Comparison of ENCODE assay signal across 19 cellular contexts in genomic region chr3:43073836-43074220, GRCh38. TPM values are rescaled to one million over a fixed set of nuclear protein-coding genes. Genes with fewer than 3 reads are reported as not detected.
DNase-seq lines count a peak whose midpoint lies in the region; ATAC-seq, FAIRE-seq and TF ChIP-seq lines count a peak whose summit lies in the region.
"Had no signal": no experiment of that assay in that cellular context is flagged by ENCODE, and none has a peak within 500 bp of the region (broad histone marks: within the 10 kb centered on the region; RNA-seq: fewer than 3 reads in every experiment).

No MANE protein-coding gene starts in this region.

- H3K4me2 ChIP-seq in HepG2 (ENCODE audit: low read depth, low read length) = no peak overlapping the region
- H3K4me2 ChIP-seq: KMS-11 had no signal

- CTCF ChIA-PET in HepG2 (lab: Yijun Ruan, JAX; ENCODE audit: low intra/inter-chr PET ratio, low total read pairs) = no interaction called here

- H3K9ac ChIP-seq in liver (ENCODE audit: low read depth in 1 of 2, low read length in 2 of 2) = no peak overlapping the region
- H3K9ac ChIP-seq in HepG2 (ENCODE audit: insufficient read depth, low read depth, low read length) = no peak overlapping the region
- H3K9ac ChIP-seq: KMS-11 had no signal

- no peak overlapping the region for H2AFZ ChIP-seq in HepG2 (ENCODE audit: low read length)

- intact Hi-C loops in HepG2 (cut with micrococcal nuclease; ENCODE audit: unreplicated experiment) (no loop called here), aorta (cut with DNase I) (no loop called here)

- H3K4me3 ChIP-seq in liver (ENCODE audit: low read depth in 1 of 3, low read length in 3 of 3) (no peak overlapping the region), HepG2 (replicated peaks in 1 of 3; ENCODE audit: insufficient read depth in 1 of 3, low read depth in 2 of 3, low read length in 3 of 3) (no peak overlapping the region), aorta (ENCODE audit: low read length in 2 of 2) (no peak overlapping the region)
- H3K4me3 ChIP-seq: SJSA1 had no signal

- H3K9me3 ChIP-seq in liver (ENCODE audit: control insufficient read depth in 4 of 4, low read length in 3 of 4) (no peaks in the 10 kb centered on the region), HepG2 (ENCODE audit: low read length) (no peaks in the 10 kb centered on the region), aorta (ENCODE audit: control insufficient read depth, low read length) (peaks cover 1% of the 10 kb centered on the region)
- H3K9me3 ChIP-seq: SJSA1 had no signal

- no peaks in the 10 kb centered on the region for H3K79me2 ChIP-seq in HepG2 (ENCODE audit: insufficient read depth, low read length)

- H3K4me1 ChIP-seq in liver (ENCODE audit: control insufficient read depth in 4 of 4, insufficient read depth in 4 of 4, low read length in 3 of 4) (peaks cover 9 to 25% (median 19%) of the 10 kb centered on the region in 4 donors), HepG2 (ENCODE audit: insufficient read depth, low read length) (no peaks in the 10 kb centered on the region), aorta (ENCODE audit: control insufficient read depth in 1 of 2, insufficient read depth in 2 of 2, low read length in 2 of 2) (no peaks in the 10 kb centered on the region)
- H3K4me1 ChIP-seq: SJSA1 had no signal

- in situ Hi-C loops in HepG2 (cut with HindIII; ENCODE audit: extremely low pct_ligation_motif_present, low pct_unique_long_range_greater_than_20kb) = loop anchor here (10.0 kb wide), 1 partner anchor 109 kb away; no protein-coding TSS in a partner anchor

- H4K20me1 ChIP-seq in HepG2 (ENCODE audit: insufficient read depth, low read length) = no peaks in the 10 kb centered on the region

- DNase-seq in HepG2 (ENCODE audit: low spot score) (no peak), caudate nucleus (lab: John Stamatoyannopoulos, UW) (peak in 45 of 61 donors; percentile 12 to 95 (median 69)), nucleus accumbens (lab: John Stamatoyannopoulos, UW) (peak in 36 of 56 donors; percentile 7 to 85 (median 48)), aorta (no peak), NCI-H1092 treated with DMSO at 0.1 percent for 48 hours (lab: John Stamatoyannopoulos, UW) (no peak), HUDEP-2 (lab: John Stamatoyannopoulos, UW; ENCODE audit: unreplicated experiment in 76 of 76) (no peak)
- DNase-seq: AML-193, NCI-H187 treated with DMSO at 0.1 percent for 48 hours, NCI-H345, NCI-H524, NCI-H82, OCI-M1 had no signal

- H3K27me3 ChIP-seq in liver (ENCODE audit: control insufficient read depth in 4 of 4, insufficient read depth in 4 of 4, low read length in 3 of 4) = no peaks in the 10 kb centered on the region
- H3K27me3 ChIP-seq in HepG2 (ENCODE audit: control insufficient read depth in 1 of 2, insufficient read depth in 2 of 2, low read length in 2 of 2) = no peaks in the 10 kb centered on the region
- H3K27me3 ChIP-seq in aorta (ENCODE audit: control insufficient read depth in 1 of 2, insufficient read depth in 2 of 2, low read length in 1 of 2) = no peaks in the 10 kb centered on the region
- H3K27me3 ChIP-seq: SJSA1 had no signal

- ATAC-seq in HepG2 = no peak
- ATAC-seq in aorta (ENCODE audit: low FRiP score) = peak; percentile 24
- no peak for ATAC-seq in HG02884 (IDR thresholded peaks at IDR 0.05; ENCODE audit: unreplicated experiment)
- ATAC-seq: Right ventricle myocardium inferior had no signal

- no peak for TF ChIP-seq CTCF in liver (IDR thresholded peaks at IDR 0.05; ENCODE audit: low read depth, low read length, missing input control)
- TF ChIP-seq CTCF in HepG2 (CRISPR knock-in tag; IDR thresholded peaks at IDR 0.05) = no peak

- BruUV-seq in HepG2 (replicated peaks; lab: Mats Ljungman, UMichigan) = no TSS peak

- no peak for TF ChIP-seq RAD21 in liver (IDR thresholded peaks at IDR 0.05)
- no peak for TF ChIP-seq RAD21 in HepG2 (CRISPR knock-in tag; IDR thresholded peaks at IDR 0.05)

- POLR2A ChIA-PET in HepG2 (lab: Yijun Ruan, JAX) = no interaction called here

- no peak for FAIRE-seq in HepG2 (lab: Jason Lieb, UNC)
- FAIRE-seq: D721Med, H54 had no signal

- no peak for TF ChIP-seq EP300 in HepG2 (IDR thresholded peaks at IDR 0.05; ENCODE audit: low read depth in 2 of 2, low read length in 2 of 2)
- TF ChIP-seq EP300 in HepG2 (CRISPR knock-in tag; IDR thresholded peaks at IDR 0.05; ENCODE audit: borderline replicate concordance) = no peak

- peak overlapping the region; percentile 85 to 95 for H3K27ac ChIP-seq in liver (ENCODE audit: low read depth in 1 of 2, low read length in 2 of 2)
- H3K27ac ChIP-seq in HepG2 (ENCODE audit: extremely low read length, insufficient read depth, low read length) = no peak overlapping the region
- H3K27ac ChIP-seq in caudate nucleus (ENCODE audit: low read depth, low read length) = no peak overlapping the region
- no peak overlapping the region for H3K27ac ChIP-seq in aorta (ENCODE audit: low read depth in 1 of 2, low read length in 2 of 2)
- H3K27ac ChIP-seq: KMS-11, SJSA1 had no signal

- H3K36me3 ChIP-seq in liver (ENCODE audit: control insufficient read depth in 4 of 4, insufficient read depth in 3 of 4, low read depth in 1 of 4, low read length in 3 of 4) = no peaks in the 10 kb centered on the region
- no peaks in the 10 kb centered on the region for H3K36me3 ChIP-seq in HepG2 (replicated peaks in 1 of 2; ENCODE audit: control insufficient read depth in 1 of 2, insufficient read depth in 2 of 2, low read length in 2 of 2)
- H3K36me3 ChIP-seq in aorta (ENCODE audit: control insufficient read depth in 1 of 2, insufficient read depth in 2 of 2, low read length in 1 of 2) = no peaks in the 10 kb centered on the region
- H3K36me3 ChIP-seq: SJSA1 had no signal

- WGBS in liver = 88% methylated on average over 5 of the region's 5 CpGs
- 28% methylated on average over 4 of the region's 5 CpGs for WGBS in HepG2 (ENCODE audit: low lambda C conversion rate)
- 79 to 81% methylated on average over 5 of the region's 5 CpGs for WGBS in aorta, 2 donors

- TF ChIP-seq POLR2A in HepG2 (IDR thresholded peaks at IDR 0.05; ENCODE audit: insufficient read depth in 1 of 2, low read depth in 2 of 2, low read length in 2 of 2) = no peak

TF ChIP-seq in liver, 16 proteins besides CTCF, POLR2A, EP300 and RAD21 (continues in another document):
- no peak for TF ChIP-seq ZBTB33 (IDR thresholded peaks at IDR 0.05)

TF ChIP-seq in HepG2, 621 proteins besides CTCF, POLR2A, EP300 and RAD21 (continues in another document):
- TF ChIP-seq TGIF2 (CRISPR knock-in tag; IDR thresholded peaks at IDR 0.05) = no peak
- TF ChIP-seq ZNF333 (CRISPR knock-in tag; IDR thresholded peaks at IDR 0.05; ENCODE audit: borderline replicate concordance) = no peak
- TF ChIP-seq STAG1 (CRISPR knock-in tag; IDR thresholded peaks at IDR 0.05) = no peak
- no peak for TF ChIP-seq KLF12 (CRISPR knock-in tag; IDR thresholded peaks at IDR 0.05; ENCODE audit: borderline replicate concordance)
- TF ChIP-seq KDM5B (CRISPR knock-in tag; IDR thresholded peaks at IDR 0.05; ENCODE audit: borderline replicate concordance) = no peak
- no peak for TF ChIP-seq NR2F1 (CRISPR knock-in tag; IDR thresholded peaks at IDR 0.05)

RNA-seq across cellular contexts. Expression of gene POMGNT2, which starts 32.1 kb away (rescaled TPM):
- total RNA-seq in liver (1 to 10 TPM; 5.8 to 6.6 TPM), HepG2 (2016; rRNA removed; fragmentation: Illumina TruSeq; extraction: Trizol) (9.9 and 12.4 TPM in 2 replicates), aorta (10 to 100 TPM in 1 of 2 donors, 1 to 10 TPM in 1; 9.0 to 12.0 TPM)
- polyA plus RNA-seq in liver (1 to 10 TPM; 6.4 to 6.5 TPM), HepG2 (2011; rRNA removed) (10.5 and 12.1 TPM in 2 replicates), aorta (1 to 10 TPM; 2.8 to 8.2 TPM)
- 7.4 and 8.0 TPM in 2 replicates for total RNA-seq in HepG2 (2016; cell fraction: cytosol; rRNA removed; fragmentation: Illumina TruSeq; extraction: Trizol; ENCODE audit: low read depth)
- 9.0 and 12.9 TPM in 2 replicates for total RNA-seq in HepG2 (2016; cell fraction: insoluble cytoplasmic fraction; rRNA removed; fragmentation: Illumina TruSeq; extraction: Trizol)
- total RNA-seq in HepG2 (2016; cell fraction: membrane; rRNA removed; fragmentation: Illumina TruSeq; extraction: Trizol) = 16.3 and 18.9 TPM in 2 replicates
- total RNA-seq in HepG2 (2016; cell fraction: nucleus; rRNA removed; fragmentation: Illumina TruSeq; extraction: Trizol) = 6.7 and 8.1 TPM in 2 replicates
- polyA plus RNA-seq in HepG2 (2011; cell fraction: cytosol; rRNA removed) = 9.6 and 13.2 TPM in 2 replicates
- polyA plus RNA-seq in HepG2 (2011; cell fraction: nucleus; rRNA removed) = 6.6 and 8.5 TPM in 2 replicates
- polyA plus RNA-seq in HepG2 (2012) = 4.6 and 5.9 TPM in 2 replicates
- polyA plus RNA-seq in HepG2 (2016; cell fraction: cytosol; fragmentation: Illumina TruSeq; extraction: Trizol; ENCODE audit: low read depth) = 8.9 and 9.9 TPM in 2 replicates
- polyA plus RNA-seq in HepG2 (2016; cell fraction: insoluble cytoplasmic fraction; fragmentation: Illumina TruSeq; extraction: Trizol; ENCODE audit: low read depth) = 9.0 and 11.6 TPM in 2 replicates
- 17.5 and 18.5 TPM in 2 replicates for polyA plus RNA-seq in HepG2 (2016; cell fraction: membrane; fragmentation: Illumina TruSeq; extraction: Trizol; ENCODE audit: low read depth)
- 13.6 and 15.1 TPM in 2 replicates for polyA plus RNA-seq in HepG2 (2016; cell fraction: nucleus; fragmentation: Illumina TruSeq; extraction: Trizol; ENCODE audit: insufficient read depth, low read depth)
- 13.6 and 22.5 TPM in 2 replicates for polyA minus RNA-seq in HepG2 (2011; rRNA and poly(A)+ RNA removed; ENCODE audit: low replicate concordance)
- polyA minus RNA-seq in HepG2 (2011; cell fraction: cytosol; rRNA and poly(A)+ RNA removed) = 4.5 and 4.6 TPM in 2 replicates
- 2.3 and 2.6 TPM in 2 replicates for polyA minus RNA-seq in HepG2 (2011; cell fraction: nucleus; rRNA and poly(A)+ RNA removed)

Comparison
In these comparisons a context has a peak if more than half of its experiments do, and no peak if none do; other contexts are left out.
1. H3K27ac ChIP-seq: peak in liver (2 of 2); none in HepG2 (single experiment), caudate nucleus (single experiment) and aorta (0 of 2).
2. DNase-seq: peak in caudate nucleus (45 of 61) and nucleus accumbens (36 of 56); none in HepG2 (single experiment), aorta (0 of 2), NCI-H1092 treated with DMSO at 0.1 percent for 48 hours (single experiment) and HUDEP-2 (0 of 76).